24 cellular contexts compared by ENCODE assay signal in the genomic region with DNA sequence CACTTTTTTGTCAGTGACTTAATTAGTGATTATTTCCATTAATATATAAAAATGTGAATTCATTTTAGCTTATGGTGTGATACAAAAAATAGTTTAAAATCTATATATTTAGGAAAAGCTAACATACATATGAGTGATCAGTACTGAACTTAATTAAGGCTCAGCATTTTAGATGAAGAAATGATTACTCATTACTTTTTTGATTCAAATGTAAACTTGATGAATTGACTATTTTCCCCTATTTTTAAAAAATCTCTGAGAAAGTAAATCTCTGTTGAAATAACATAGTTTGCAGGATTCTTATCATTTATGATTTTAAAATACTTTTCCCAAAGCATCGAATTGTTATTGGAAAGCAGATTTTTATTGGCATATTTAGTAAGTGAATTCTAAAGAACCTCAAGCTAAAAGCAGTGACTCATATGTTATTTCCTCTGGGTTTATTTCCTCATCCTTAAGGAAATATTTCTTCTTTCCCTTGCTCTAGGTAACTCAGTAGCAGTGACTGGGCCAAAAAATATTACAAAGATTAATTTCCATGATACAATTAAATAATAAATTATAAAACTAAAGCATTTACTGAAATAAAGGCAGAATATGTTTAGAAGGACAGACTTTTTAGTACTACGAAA.
DNase-seq lines count a peak whose midpoint lies in the region; ATAC-seq and TF ChIP-seq lines count a peak whose summit lies in the region.
"Had no signal": no experiment of that assay in that cellular context is flagged by ENCODE, and none has a peak within 500 bp of the region (broad histone marks: within the 10 kb centered on the region; RNA-seq: fewer than 3 reads in every experiment).

No MANE protein-coding gene starts in this region.

- CTCF ChIA-PET in mammary epithelial cell (lab: Charles Lee; ENCODE audit: low non-redundant PET), result no interaction called here

- no peaks in the 10 kb centered on the region for H3K27me3 ChIP-seq in mammary epithelial cell (ENCODE audit: insufficient read depth, low read length)
- H3K27me3 ChIP-seq: heart left ventricle, pancreas had no signal

- H3K27ac ChIP-seq in mammary epithelial cell (ENCODE audit: insufficient read depth, low read depth, low read length), result no peak overlapping the region
- H3K27ac ChIP-seq: C4-2B, heart left ventricle, left ventricle myocardium inferior, pancreas had no signal

- intact Hi-C loops in mammary epithelial cell (cut with micrococcal nuclease), result no loop called here

- BruUV-seq in mammary epithelial cell (replicated peaks; lab: Mats Ljungman, UMichigan), result no TSS peak

- no peak overlapping the region for H2AFZ ChIP-seq in mammary epithelial cell (ENCODE audit: low read depth, low read length)

- H3K4me1 ChIP-seq in mammary epithelial cell (ENCODE audit: insufficient read depth, low read length), result peaks cover 3% of the 10 kb centered on the region
- H3K4me1 ChIP-seq: left ventricle myocardium inferior, pancreas had no signal

- H3K4me3 ChIP-seq in mammary epithelial cell (replicated peaks in 1 of 3; ENCODE audit: insufficient read depth in 1 of 3, low read depth in 2 of 3, low read length in 3 of 3), result no peak overlapping the region
- no peak overlapping the region for H3K4me3 ChIP-seq in fibroblast of villous mesenchyme (ENCODE audit: low read depth, low read length)
- H3K4me3 ChIP-seq: heart left ventricle, left ventricle myocardium inferior, pancreas had no signal

- dilution Hi-C loops in mammary epithelial cell (cut with HindIII; ENCODE audit: low sequenced_read_pairs), result no loop called here

- H3K36me3 ChIP-seq in mammary epithelial cell (ENCODE audit: insufficient read depth, low read length), result no peaks in the 10 kb centered on the region
- H3K36me3 ChIP-seq: left ventricle myocardium inferior, pancreas had no signal

- no peaks in the 10 kb centered on the region for H4K20me1 ChIP-seq in mammary epithelial cell (ENCODE audit: insufficient read depth, low read length)

- no peak overlapping the region for H3K4me2 ChIP-seq in mammary epithelial cell (ENCODE audit: insufficient read depth, low read depth, low read length)

- no peaks in the 10 kb centered on the region for H3K79me2 ChIP-seq in mammary epithelial cell (ENCODE audit: insufficient read depth, low read length)

- ATAC-seq in GM19452 (IDR thresholded peaks at IDR 0.05; ENCODE audit: unreplicated experiment), result no peak
- no peak for ATAC-seq in HG03571 (IDR thresholded peaks at IDR 0.05; ENCODE audit: unreplicated experiment)
- ATAC-seq: activated T-cell treated with anti-CD3 and anti-CD28 coated beads, Interleukin-2, amount 50 U/mL, for 72 hours; heart left ventricle; natural killer cell; pancreas; sciatic nerve had no signal

- H3K9me3 ChIP-seq in mammary epithelial cell (replicated peaks; ENCODE audit: insufficient read depth, low read length), result no peaks in the 10 kb centered on the region
- H3K9me3 ChIP-seq: heart left ventricle, left ventricle myocardium inferior, pancreas had no signal

- in situ Hi-C loops in mammary epithelial cell (cut with MboI; ENCODE audit: low sequenced_read_pairs in 2 of 2), result no loop called here

- WGBS in mammary epithelial cell (ENCODE audit: low coverage, missing lambda C conversion rate), result 95% methylated on average over 2 of the region's 2 CpGs

- no peak for TF ChIP-seq CTCF in mammary epithelial cell (conservative IDR thresholded peaks at IDR 0.05 in 1 of 2, IDR thresholded peaks at IDR 0.05 in 1 of 2; ENCODE audit: extremely low read depth in 1 of 2, insufficient read depth in 1 of 2, low read depth in 1 of 2, low read length in 2 of 2)
- no peak for TF ChIP-seq CTCF in fibroblast of villous mesenchyme (IDR thresholded peaks at IDR 0.05; ENCODE audit: insufficient read depth, low read depth, low read length)

- DNase-seq in AG08395 (ENCODE audit: low spot score), result peak; percentile 25
- peak; percentile 38 for DNase-seq in HT-29 (ENCODE audit: low spot score)
- DNase-seq in mammary epithelial cell, result peak; percentile 34
- peak; percentile 39 for DNase-seq in fibroblast of villous mesenchyme (ENCODE audit: low read depth)
- DNase-seq in stimulated activated CD4-positive, alpha-beta T cell treated with anti-CD3 and anti-CD28 coated beads, Interleukin-15, amount 100 ng/mL, for 24 hours, result no peak
- DNase-seq in nucleus accumbens (lab: John Stamatoyannopoulos, UW), result no peak
- DNase-seq: activated CD4-positive, alpha-beta T cell treated with anti-CD3 and anti-CD28 coated beads for 4 hours; activated T-cell treated with anti-CD3 and anti-CD28 coated beads, Interleukin-2, amount 50 U/mL, for 72 hours; Calu3; effector memory CD4-positive, alpha-beta T cell; heart left ventricle; left ventricle myocardium inferior; midbrain; natural killer cell; NCI-H1694; NCI-H774; OCI-M1; pancreas; SIG-M5; T-helper 1 cell had no signal

- no peak overlapping the region for H3K9ac ChIP-seq in mammary epithelial cell (ENCODE audit: insufficient read depth, low read length)

Comparison
In these comparisons a context has a peak if more than half of its experiments do, and no peak if none do; other contexts are left out.
1. DNase-seq: peak in AG08395 (single experiment), HT-29 (single experiment), mammary epithelial cell (single experiment) and fibroblast of villous mesenchyme (single experiment); none in stimulated activated CD4-positive, alpha-beta T cell treated with anti-CD3 and anti-CD28 coated beads, Interleukin-15, amount 100 ng/mL, for 24 hours (single experiment) and nucleus accumbens (0 of 56).